33 cellular contexts compared by ENCODE assay signal in genomic region chr18:9834551-9834950, GRCh38. TPM values are rescaled to one million over a fixed set of nuclear protein-coding genes. Genes with fewer than 3 reads are reported as not detected.
DNase-seq lines count a peak whose midpoint lies in the region; ATAC-seq, FAIRE-seq and TF ChIP-seq lines count a peak whose summit lies in the region.
"Had no signal": no experiment of that assay in that cellular context is flagged by ENCODE, and none has a peak within 500 bp of the region (broad histone marks: within the 10 kb centered on the region; RNA-seq: fewer than 3 reads in every experiment).

No MANE protein-coding gene starts in this region.

- H3K79me2 ChIP-seq in keratinocyte (ENCODE audit: control insufficient read depth, insufficient read depth, low read length) (peaks cover 6% of the 10 kb centered on the region), smooth muscle cell (ENCODE audit: low read depth) (peaks cover 55% of the 10 kb centered on the region)

- no peaks in the 10 kb centered on the region; the same call in 1 of the 2 replicates for H3K27me3 Mint-ChIP-seq in WTC11 (ENCODE audit: low read depth)

- H3K4me3 Mint-ChIP-seq in WTC11, result no peak overlapping the region
- H3K4me3 Mint-ChIP-seq: activated naive CD8-positive, alpha-beta T cell treated with anti-CD3 and anti-CD28 coated beads, Interleukin-2, amount 50 U/mL, for 24 hours; activated T-cell treated with anti-CD3 and anti-CD28 coated beads, Interleukin-2, amount 50 U/mL, for 72 hours; CD4-positive, alpha-beta memory T cell; nephron progenitor cell; stimulated activated naive CD8-positive, alpha-beta T cell treated with anti-CD3 and anti-CD28 coated beads, Interleukin-15, Interleukin-2, amounts not matched to agents 100 ng/mL and 50 ng/mL, for 24 hours; T-helper 1 cell treated with Interleukin-12 subunit alpha and Interleukin-12 subunit beta and Interleukin-4 antibody, amounts not matched to agents 30 μg/mL and 1 μg/mL, for 36 hours had no signal

- H3K36me3 Mint-ChIP-seq in WTC11, result peaks cover 4% of the 10 kb centered on the region
- no peaks in the 10 kb centered on the region for H3K36me3 Mint-ChIP-seq in activated naive CD4-positive, alpha-beta T cell treated with anti-CD3 and anti-CD28 coated beads, Interleukin-2, amount 50 U/mL, for 72 hours
- H3K36me3 Mint-ChIP-seq: CD4-positive, alpha-beta memory T cell had no signal

- CTCF ChIA-PET in WTC11 (lab: Charles Lee), result no interaction called here

- dilution Hi-C loops in keratinocyte (cut with MboI; ENCODE audit: extremely low pct_ligation_motif_present, low sequenced_read_pairs), result no loop called here

- peaks cover 31% of the 10 kb centered on the region for H3K4me1 ChIP-seq in HUES48 (ENCODE audit: control insufficient read depth, insufficient read depth, low read length)
- peaks cover 42% of the 10 kb centered on the region for H3K4me1 ChIP-seq in keratinocyte (ENCODE audit: control insufficient read depth, extremely low read depth, insufficient read depth, low read length)
- H3K4me1 ChIP-seq in smooth muscle cell (ENCODE audit: low read depth), result peaks cover 10% of the 10 kb centered on the region
- H3K4me1 ChIP-seq: A549 had no signal

- no peak overlapping the region for H2AFZ ChIP-seq in keratinocyte (ENCODE audit: control insufficient read depth, low read length)
- no peak overlapping the region for H2AFZ ChIP-seq in smooth muscle cell (ENCODE audit: low read depth)

- H3K9ac ChIP-seq in HUES48 (ENCODE audit: low read depth, low read length), result no peak overlapping the region
- H3K9ac ChIP-seq in keratinocyte (ENCODE audit: control insufficient read depth, extremely low read depth, insufficient read depth, low read length), result no peak overlapping the region
- no peak overlapping the region for H3K9ac ChIP-seq in smooth muscle cell (ENCODE audit: low read depth)

- H4K20me1 ChIP-seq in keratinocyte (ENCODE audit: control insufficient read depth, extremely low read depth, insufficient read depth, low read length) (no peaks in the 10 kb centered on the region), smooth muscle cell (ENCODE audit: low read depth) (peaks cover 32% of the 10 kb centered on the region)

- no peaks in the 10 kb centered on the region for H3K9me3 ChIP-seq in HUES48 (ENCODE audit: control insufficient read depth, insufficient read depth, low read length)
- H3K9me3 ChIP-seq in keratinocyte (ENCODE audit: control insufficient read depth, low read depth, low read length), result no peaks in the 10 kb centered on the region
- H3K9me3 ChIP-seq in smooth muscle cell (replicated peaks; ENCODE audit: low read depth), result no peaks in the 10 kb centered on the region
- H3K9me3 ChIP-seq: A549, ovary had no signal

- peaks cover 58% of the 10 kb centered on the region for H3K4me1 Mint-ChIP-seq in WTC11
- H3K4me1 Mint-ChIP-seq: activated naive CD8-positive, alpha-beta T cell treated with anti-CD3 and anti-CD28 coated beads, Interleukin-2, amount 50 U/mL, for 24 hours; CD4-positive, alpha-beta memory T cell had no signal

- ATAC-seq in WTC11 (no peak), GM21786 (IDR thresholded peaks at IDR 0.05; ENCODE audit: unreplicated experiment) (no peak)
- no peak for ATAC-seq in activated naive CD4-positive, alpha-beta T cell treated with anti-CD3 and anti-CD28 coated beads, Interleukin-2, amount 50 U/mL, for 72 hours
- ATAC-seq: A549; activated CD4-positive, CD25-positive, alpha-beta regulatory T cell treated with anti-CD3 and anti-CD28 coated beads, Interleukin-2, amount 50 U/mL, for 24 hours; activated naive CD8-positive, alpha-beta T cell treated with anti-CD3 and anti-CD28 coated beads, Interleukin-2, amount 50 U/mL, for 24 hours; activated T-cell treated with anti-CD3 and anti-CD28 coated beads, Interleukin-2, amount 50 U/mL, for 72 hours; HCT116; left cardiac atrium had no signal

- H3K27ac ChIP-seq in HUES48 (ENCODE audit: low read depth, low read length), result peak overlapping the region; percentile 83
- peak overlapping the region; percentile 91 for H3K27ac ChIP-seq in keratinocyte (ENCODE audit: control insufficient read depth, insufficient read depth, low read length)
- H3K27ac ChIP-seq in smooth muscle cell (ENCODE audit: low read depth), result peak overlapping the region; percentile 8
- H3K27ac ChIP-seq: coronary artery, SK-N-MC had no signal

- H3K4me3 ChIP-seq in HUES48 (ENCODE audit: low read depth, low read length) (0 out of 2 replicates have a peak overlapping the region, but pooled peaks have one; percentile 9), keratinocyte (ENCODE audit: control insufficient read depth in 2 of 3, extremely low read depth in 1 of 3, insufficient read depth in 2 of 3, low read depth in 1 of 3, low read length in 3 of 3) (peak overlapping the region in 1 of 3 experiments; percentile 44), smooth muscle cell (no peak overlapping the region)
- H3K4me3 ChIP-seq: A549, coronary artery, ovary, SK-N-MC had no signal

- TF ChIP-seq CTCF in WTC11 (IDR thresholded peaks at IDR 0.05), result no peak
- no peak for TF ChIP-seq CTCF in keratinocyte (optimal IDR thresholded peaks at IDR 0.05 in 1 of 3, IDR thresholded peaks at IDR 0.05 in 1 of 3, conservative IDR thresholded peaks at IDR 0.05 in 1 of 3; ENCODE audit: extremely low read depth in 1 of 3, insufficient read depth in 2 of 3, low read length in 3 of 3)
- no peak for TF ChIP-seq CTCF in smooth muscle cell (IDR thresholded peaks at IDR 0.05; ENCODE audit: borderline replicate concordance, insufficient read depth, poor library complexity, severe bottlenecking)

- H3K4me2 ChIP-seq in keratinocyte (ENCODE audit: control insufficient read depth, extremely low read depth, insufficient read depth, low read depth, low read length) (peak overlapping the region; percentile 93), smooth muscle cell (peak overlapping the region; percentile 28)
- H3K4me2 ChIP-seq: A549 had no signal

- H3K27me3 ChIP-seq in HUES48 (ENCODE audit: control insufficient read depth, insufficient read depth, low read length), result no peaks in the 10 kb centered on the region
- H3K27me3 ChIP-seq in keratinocyte (ENCODE audit: control insufficient read depth, extremely low read depth, insufficient read depth, low read length), result no peaks in the 10 kb centered on the region
- H3K27me3 ChIP-seq in smooth muscle cell (ENCODE audit: low read depth), result no peaks in the 10 kb centered on the region
- H3K27me3 ChIP-seq: ovary had no signal

- no peaks in the 10 kb centered on the region for H3K9me3 Mint-ChIP-seq in WTC11
- no peaks in the 10 kb centered on the region for H3K9me3 Mint-ChIP-seq in activated naive CD4-positive, alpha-beta T cell treated with anti-CD3 and anti-CD28 coated beads, Interleukin-2, amount 50 U/mL, for 72 hours
- H3K9me3 Mint-ChIP-seq: activated naive CD8-positive, alpha-beta T cell treated with anti-CD3 and anti-CD28 coated beads, Interleukin-2, amount 50 U/mL, for 24 hours; activated T-cell treated with anti-CD3 and anti-CD28 coated beads, Interleukin-2, amount 50 U/mL, for 72 hours; nephron progenitor cell; stimulated activated naive CD8-positive, alpha-beta T cell treated with anti-CD3 and anti-CD28 coated beads, Interleukin-15, Interleukin-2, amounts not matched to agents 100 ng/mL and 50 ng/mL, for 24 hours; T-helper 1 cell treated with Interleukin-12 subunit alpha and Interleukin-12 subunit beta and Interleukin-4 antibody, amounts not matched to agents 30 μg/mL and 1 μg/mL, for 36 hours had no signal

- POLR2A ChIA-PET in WTC11 (lab: Charles Lee), result no interaction called here

- peaks cover under 1% of the 10 kb centered on the region for H3F3A ChIP-seq in smooth muscle cell (ENCODE audit: low read depth)

- 16% methylated on average over 2 of the region's 2 CpGs for WGBS in smooth muscle cell (ENCODE audit: low lambda C conversion rate)

- no peak for FAIRE-seq in keratinocyte (lab: Jason Lieb, UNC)
- FAIRE-seq: A549, GM18507, small intestine had no signal

- H3K36me3 ChIP-seq in HUES48 (ENCODE audit: control insufficient read depth, insufficient read depth, low read length), result no peaks in the 10 kb centered on the region
- peaks cover 0 to 4% of the 10 kb centered on the region in 2 experiments for H3K36me3 ChIP-seq in keratinocyte (ENCODE audit: control insufficient read depth in 2 of 2, extremely low read depth in 1 of 2, insufficient read depth in 2 of 2, low read length in 2 of 2)
- H3K36me3 ChIP-seq in smooth muscle cell (ENCODE audit: low read depth), result no peaks in the 10 kb centered on the region
- H3K36me3 ChIP-seq: ovary had no signal

- DNase-seq in WTC11 (ENCODE audit: low spot score) (no peak), keratinocyte (ENCODE audit: low read depth, low spot score) (no peak), smooth muscle cell (lab: John Stamatoyannopoulos, UW; ENCODE audit: unreplicated experiment) (no peak), DMS 273 treated with DMSO at 0.1 percent for 48 hours (lab: John Stamatoyannopoulos, UW) (no peak), AG20443 (ENCODE audit: low spot score) (no peak)
- DNase-seq in activated naive CD4-positive, alpha-beta T cell treated with anti-CD3 and anti-CD28 coated beads, Interleukin-2, amount 50 U/mL, for 72 hours (ENCODE audit: low spot score in 2 of 2), result no peak
- DNase-seq: activated CD4-positive, alpha-beta T cell treated with anti-CD3 and anti-CD28 coated beads, Interleukin-2, amount 50 U/mL, for 4 hours; activated naive CD8-positive, alpha-beta T cell treated with anti-CD3 and anti-CD28 coated beads, Interleukin-2, amount 50 U/mL, for 24 hours; activated T-cell treated with anti-CD3 and anti-CD28 coated beads, Interleukin-2, amount 50 U/mL, for 72 hours; caudate nucleus; CD4-positive, alpha-beta memory T cell; effector memory CD4-positive, alpha-beta T cell; EL; foreskin melanocyte; left cardiac atrium; mammary epithelial cell; NCI-H1436; NCI-H2081 treated with DMSO at 0.1 percent for 48 hours; NCI-H226; NCI-H774; nephron progenitor cell; ovary; small intestine had no signal

- no peaks in the 10 kb centered on the region for H3K9me1 ChIP-seq in keratinocyte (ENCODE audit: control insufficient read depth, extremely low read depth, insufficient read depth, low read length)

- H3K27ac Mint-ChIP-seq in WTC11, result peak overlapping the region; percentile 95
- H3K27ac Mint-ChIP-seq in activated naive CD4-positive, alpha-beta T cell treated with anti-CD3 and anti-CD28 coated beads, Interleukin-2, amount 50 U/mL, for 72 hours, result no peak overlapping the region
- H3K27ac Mint-ChIP-seq: activated naive CD8-positive, alpha-beta T cell treated with anti-CD3 and anti-CD28 coated beads, Interleukin-2, amount 50 U/mL, for 24 hours; activated T-cell treated with anti-CD3 and anti-CD28 coated beads, Interleukin-2, amount 50 U/mL, for 72 hours; CD4-positive, alpha-beta memory T cell; stimulated activated naive CD8-positive, alpha-beta T cell treated with anti-CD3 and anti-CD28 coated beads, Interleukin-15, Interleukin-2, amounts not matched to agents 100 ng/mL and 50 ng/mL, for 24 hours; T-helper 1 cell treated with Interleukin-12 subunit alpha and Interleukin-12 subunit beta and Interleukin-4 antibody, amounts not matched to agents 30 μg/mL and 1 μg/mL, for 36 hours had no signal

RNA-seq across cellular contexts. Expression of gene TXNDC2, which starts 51.2 kb away (rescaled TPM):
- total RNA-seq in WTC11 (2021), result 0.09 to 0.26 TPM (median 0.14 TPM) in 3 replicates
- polyA plus RNA-seq in keratinocyte, result 0.03 TPM in 1 of 3 replicates, not detected in the others
- polyA plus RNA-seq in keratinocyte (2011; ENCODE audit: low read depth), result not detected
- not detected in 2 replicates for polyA plus RNA-seq in keratinocyte (2011; cell fraction: cytosol; rRNA removed)
- polyA plus RNA-seq in keratinocyte (2011; cell fraction: nucleus; rRNA removed), result not detected in 2 replicates
- polyA plus RNA-seq in keratinocyte (2012; ENCODE audit: low replicate concordance), result 0.06 TPM in 1 of 2 replicates, not detected in the other
- polyA minus RNA-seq in keratinocyte, result 0.16 TPM in 1 of 3 replicates, not detected in the others
- polyA minus RNA-seq in keratinocyte (2011; cell fraction: cytosol; rRNA and poly(A)+ RNA removed), result not detected
- not detected in 2 replicates for polyA minus RNA-seq in keratinocyte (2011; cell fraction: nucleus; rRNA and poly(A)+ RNA removed)
- 0.58 and 0.94 TPM in 2 replicates for total RNA-seq in smooth muscle cell
- polyA plus RNA-seq in smooth muscle cell, result 1.1 TPM in 1 of 2 replicates, not detected in the other
- total RNA-seq in activated naive CD4-positive, alpha-beta T cell treated with anti-CD3 and anti-CD28 coated beads, Interleukin-2, amount 50 U/mL, for 72 hours, result not detected
- total RNA-seq: activated T-cell treated with anti-CD3 and anti-CD28 coated beads, Interleukin-2, amount 50 U/mL, for 72 hours; CD4-positive, alpha-beta memory T cell; mammary epithelial cell had no signal
- polyA plus RNA-seq: CD4-positive, alpha-beta memory T cell had no signal

Comparison
In these comparisons a context has a peak if more than half of its experiments do, and no peak if none do; other contexts are left out.
1. H3K27ac ChIP-seq: peak in every context shown above with its lines; median percentile 91 in keratinocyte; 83 in HUES48; 8 in smooth muscle cell.